ENCODE assay signal across 15 cellular contexts in the genomic region with DNA sequence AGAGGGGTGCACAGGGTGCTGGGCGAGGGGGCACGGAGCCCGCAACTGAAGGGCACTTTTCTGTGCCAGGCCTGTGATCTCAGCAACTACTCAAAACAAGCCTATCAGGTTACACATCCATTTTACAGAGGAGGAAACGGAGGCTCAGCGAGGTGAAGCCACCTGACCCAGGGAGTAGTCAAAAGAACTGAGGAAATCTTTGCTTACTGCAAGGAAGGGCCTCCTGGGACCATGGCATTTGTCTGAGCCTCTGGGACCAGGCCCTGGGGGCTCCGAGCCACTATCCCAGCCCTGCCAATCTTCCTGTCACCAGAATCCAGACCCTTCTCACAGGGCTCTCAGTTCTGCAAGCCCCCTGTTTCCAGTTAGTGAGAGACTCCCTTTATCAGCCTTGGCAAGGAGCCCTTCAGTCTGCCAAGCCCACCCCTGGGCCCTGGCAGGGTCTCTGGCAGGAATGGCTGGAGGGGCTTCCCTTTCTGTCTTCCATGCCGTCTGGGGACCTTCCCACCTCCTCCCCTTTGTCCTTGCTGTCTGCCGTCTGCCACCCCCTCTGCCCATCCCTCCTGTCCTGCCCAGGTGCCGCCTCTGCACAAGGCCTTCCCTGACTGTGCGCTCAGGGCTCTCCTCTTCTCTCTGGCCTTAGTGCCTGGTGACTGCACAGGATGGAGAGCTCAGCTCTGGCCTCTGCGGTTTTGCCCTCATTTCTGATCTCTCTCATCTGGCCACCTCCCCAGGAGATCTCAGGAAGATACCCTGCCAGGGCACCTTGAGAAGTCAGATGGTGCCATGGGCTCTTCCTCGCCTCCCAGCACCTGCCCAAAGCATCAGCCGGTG.
DNase-seq lines count a peak whose midpoint lies in the region; ATAC-seq, FAIRE-seq and TF ChIP-seq lines count a peak whose summit lies in the region.
"Had no signal": no experiment of that assay in that cellular context is flagged by ENCODE, and none has a peak within 500 bp of the region (broad histone marks: within the 10 kb centered on the region; RNA-seq: fewer than 3 reads in every experiment).

No MANE protein-coding gene starts in this region.

- TF ChIP-seq RAD21 in A549 (conservative IDR thresholded peaks at IDR 0.05 in 1 of 2, IDR thresholded peaks at IDR 0.05 in 1 of 2), result no peak

- H3K18ac ChIP-seq in neuronal stem cell (ENCODE audit: low read length), result peak overlapping the region; percentile 54

- ATAC-seq in A549 (peak in 1 of 2 experiments; percentile 21; a peak in 1 of 6 replicates), GM21825 (IDR thresholded peaks at IDR 0.05; ENCODE audit: unreplicated experiment) (no peak)
- ATAC-seq: activated T-cell treated with anti-CD3 and anti-CD28 coated beads, Interleukin-2, amount 50 U/mL, for 72 hours had no signal

- no peak for DNase-seq in A549 (ENCODE audit: low read depth in 1 of 2, low spot score in 1 of 2)
- DNase-seq in HFFc6, result no peak
- no peak for DNase-seq in endodermal cell
- no peak for DNase-seq in neuronal stem cell (ENCODE audit: low spot score)
- DNase-seq in activated effector memory CD4-positive, alpha-beta T cell treated with anti-CD3 and anti-CD28 coated beads, Interleukin-2, amount 50 U/mL, for 16 hours, result no peak
- no peak for DNase-seq in endothelial cell (ENCODE audit: low spot score)
- no peak for DNase-seq in mesenteric fat pad (ENCODE audit: low spot score)
- DNase-seq: activated CD4-positive, alpha-beta memory T cell treated with anti-CD3 and anti-CD28 coated beads, Interleukin-2, amount 10 ng/mL, durations not matched to agents 7 days and 5 days; activated T-cell treated with anti-CD3 and anti-CD28 coated beads, Interleukin-2, amount 50 U/mL, for 72 hours; amygdala; DND-41; stimulated activated CD8-positive, alpha-beta memory T cell treated with anti-CD3 and anti-CD28 coated beads, Interleukin-4, amount 100 ng/mL, for 48 hours had no signal

- H4K91ac ChIP-seq in neuronal stem cell (ENCODE audit: low read depth, low read length, poor library complexity), result no peak overlapping the region

- no peak overlapping the region for H4K8ac ChIP-seq in neuronal stem cell (ENCODE audit: low read depth, low read length)

- 67% methylated on average over 13 of the region's 13 CpGs for WGBS in A549 (ENCODE audit: missing lambda C conversion rate)
- 88 to 96% methylated on average over 7 to 13 of the region's 13 CpGs for WGBS in endodermal cell (ENCODE audit: insufficient coverage in 1 of 2, insufficient read length in 1 of 2), 2 experiments
- no CpG with 5 or more reads among the region's 13 CpGs for WGBS in neuronal stem cell (ENCODE audit: extremely low coverage in 2 of 2, insufficient read length in 2 of 2, insufficient replicate concordance in 1 of 2), 2 donors

- no peak overlapping the region for H2BK12ac ChIP-seq in neuronal stem cell (ENCODE audit: low read length)

- TF ChIP-seq POLR2A in A549 (IDR thresholded peaks at IDR 0.05; ENCODE audit: low read length), result no peak

- peaks cover 20% of the 10 kb centered on the region for H3K4me1 ChIP-seq in A549
- peaks cover 15% of the 10 kb centered on the region for H3K4me1 ChIP-seq in endodermal cell (ENCODE audit: control insufficient read depth, insufficient read depth, low read length)
- peaks cover 0 to 1% of the 10 kb centered on the region in 2 donors for H3K4me1 ChIP-seq in neuronal stem cell (ENCODE audit: control insufficient read depth in 2 of 2, insufficient read depth in 1 of 2, low read depth in 1 of 2, low read length in 2 of 2)

- H3K36me3 ChIP-seq in endodermal cell (ENCODE audit: control insufficient read depth, insufficient read depth, low read length) (no peaks in the 10 kb centered on the region), neuronal stem cell (replicated peaks in 1 of 2; ENCODE audit: control insufficient read depth in 2 of 2, insufficient read depth in 2 of 2, low read length in 2 of 2) (no peaks in the 10 kb centered on the region)

- no peak overlapping the region for H2BK15ac ChIP-seq in neuronal stem cell (ENCODE audit: low read length)

- peak overlapping the region; percentile 22 for H2AK5ac ChIP-seq in neuronal stem cell (ENCODE audit: low read depth, low read length)

- H3K14ac ChIP-seq in neuronal stem cell (ENCODE audit: low read length), result no peak overlapping the region

- no peak overlapping the region for H2BK5ac ChIP-seq in neuronal stem cell (ENCODE audit: low read length)

- POLR2A ChIA-PET in A549 (lab: Yijun Ruan, JAX), result no interaction called here

- H3K27me3 ChIP-seq in endodermal cell (ENCODE audit: control insufficient read depth, insufficient read depth, low read length, poor library complexity, severe bottlenecking) (peaks cover 7% of the 10 kb centered on the region), neuronal stem cell (ENCODE audit: control insufficient read depth in 3 of 3, insufficient read depth in 3 of 3, low read depth in 1 of 3, low read length in 3 of 3) (peaks cover 0 to 66% (median 0%) of the 10 kb centered on the region in 3 experiments)

- H3K4me3 Mint-ChIP-seq in HFFc6 (peak overlapping the region; percentile 77), endodermal cell (no peak overlapping the region), endothelial cell (ENCODE audit: unreplicated experiment) (no peak overlapping the region)
- H3K4me3 Mint-ChIP-seq: activated CD4-positive, alpha-beta memory T cell treated with anti-CD3 and anti-CD28 coated beads, Interleukin-2, amount 10 ng/mL, durations not matched to agents 7 days and 5 days; activated T-cell treated with anti-CD3 and anti-CD28 coated beads, Interleukin-2, amount 50 U/mL, for 72 hours; B cell; dendritic cell treated with granulocyte-macrophage colony-stimulating factor and Interleukin-4, amounts not matched to agents 40 ng/mL and 50 ng/mL, for 4 days had no signal

- no peak overlapping the region for H3K4ac ChIP-seq in neuronal stem cell (ENCODE audit: low read length)

- FAIRE-seq in A549 (lab: Jason Lieb, UNC), result no peak

- no peaks in the 10 kb centered on the region for H3K79me1 ChIP-seq in neuronal stem cell (ENCODE audit: low read depth, low read length)

- CTCF ChIA-PET in A549 (lab: Yijun Ruan, JAX), result interaction anchor here (1.6 kb wide), 1 partner anchor 20 kb away, joined by 5 read pairs; no protein-coding TSS in a partner anchor

- H3K27ac Mint-ChIP-seq in HFFc6, result peak overlapping the region; percentile 92
- peak overlapping the region; percentile 93 for H3K27ac Mint-ChIP-seq in endodermal cell
- no peak overlapping the region for H3K27ac Mint-ChIP-seq in endothelial cell (ENCODE audit: unreplicated experiment)
- H3K27ac Mint-ChIP-seq: activated CD4-positive, alpha-beta memory T cell treated with anti-CD3 and anti-CD28 coated beads, Interleukin-2, amount 10 ng/mL, durations not matched to agents 7 days and 5 days; activated T-cell treated with anti-CD3 and anti-CD28 coated beads, Interleukin-2, amount 50 U/mL, for 72 hours; B cell; dendritic cell treated with granulocyte-macrophage colony-stimulating factor and Interleukin-4, amounts not matched to agents 40 ng/mL and 50 ng/mL, for 4 days had no signal

- no peaks in the 10 kb centered on the region for H3K36me3 Mint-ChIP-seq in HFFc6 (ENCODE audit: low read depth)
- H3K36me3 Mint-ChIP-seq in endodermal cell (ENCODE audit: low read depth), result no peaks in the 10 kb centered on the region
- H3K36me3 Mint-ChIP-seq in endothelial cell (ENCODE audit: low read depth, unreplicated experiment), result no peaks in the 10 kb centered on the region

- H3K27me3 Mint-ChIP-seq in HFFc6 (ENCODE audit: insufficient read depth), result peaks cover 2% of the 10 kb centered on the region
- peaks cover 6% of the 10 kb centered on the region for H3K27me3 Mint-ChIP-seq in endodermal cell (ENCODE audit: insufficient read depth)
- H3K27me3 Mint-ChIP-seq in endothelial cell (ENCODE audit: unreplicated experiment), result peaks cover 4% of the 10 kb centered on the region

- no peak overlapping the region for H2AFZ ChIP-seq in neuronal stem cell (ENCODE audit: low read length)

- TF ChIP-seq EP300 in A549 (IDR thresholded peaks at IDR 0.05), result no peak

- H3K23ac ChIP-seq in neuronal stem cell (ENCODE audit: low read depth, low read length, poor library complexity), result no peak overlapping the region

- H3K4me2 ChIP-seq in A549, result peak overlapping the region; percentile 65
- no peak overlapping the region for H3K4me2 ChIP-seq in neuronal stem cell (ENCODE audit: insufficient read depth, low read length, poor library complexity, severe bottlenecking)

- H3K9me3 Mint-ChIP-seq in HFFc6, result no peaks in the 10 kb centered on the region
- H3K9me3 Mint-ChIP-seq in endodermal cell, result no peaks in the 10 kb centered on the region
- no peaks in the 10 kb centered on the region for H3K9me3 Mint-ChIP-seq in endothelial cell (ENCODE audit: unreplicated experiment)
- H3K9me3 Mint-ChIP-seq: activated CD4-positive, alpha-beta memory T cell treated with anti-CD3 and anti-CD28 coated beads, Interleukin-2, amount 10 ng/mL, durations not matched to agents 7 days and 5 days; activated T-cell treated with anti-CD3 and anti-CD28 coated beads, Interleukin-2, amount 50 U/mL, for 72 hours; dendritic cell treated with granulocyte-macrophage colony-stimulating factor and Interleukin-4, amounts not matched to agents 40 ng/mL and 50 ng/mL, for 4 days had no signal

- peak overlapping the region; percentile 65 to 78 for H3K27ac ChIP-seq in A549
- H3K27ac ChIP-seq in endodermal cell (ENCODE audit: low read depth, low read length), result no peak overlapping the region
- no peak overlapping the region for H3K27ac ChIP-seq in neuronal stem cell (replicated peaks; ENCODE audit: low read length)

- H3K4me3 ChIP-seq in A549 (no peak overlapping the region), endodermal cell (ENCODE audit: low read length) (no peak overlapping the region), neuronal stem cell (ENCODE audit: low read length in 2 of 2) (no peak overlapping the region)

- TF ChIP-seq CTCF in A549 (IDR thresholded peaks at IDR 0.05) (no peak), HFFc6 (IDR thresholded peaks at IDR 0.05) (no peak), endodermal cell (conservative IDR thresholded peaks at IDR 0.05) (no peak), endothelial cell (IDR thresholded peaks at IDR 0.05; ENCODE audit: unreplicated experiment) (no peak)

- H3K9me3 ChIP-seq in A549 (no peaks in the 10 kb centered on the region), endodermal cell (ENCODE audit: control insufficient read depth, low read length) (no peaks in the 10 kb centered on the region), neuronal stem cell (replicated peaks in 1 of 2; ENCODE audit: control insufficient read depth in 2 of 2, insufficient read depth in 1 of 2, low read depth in 1 of 2, low read length in 2 of 2) (peaks cover 0 to under 1% of the 10 kb centered on the region in 2 donors)

- no peak overlapping the region for H2BK120ac ChIP-seq in neuronal stem cell (ENCODE audit: low read depth, low read length)

- H3K4me1 Mint-ChIP-seq in HFFc6 (ENCODE audit: low read depth) (peaks cover 37% of the 10 kb centered on the region), endodermal cell (peaks cover 40% of the 10 kb centered on the region), endothelial cell (ENCODE audit: unreplicated experiment) (peaks cover 16% of the 10 kb centered on the region)
- H3K4me1 Mint-ChIP-seq: activated CD4-positive, alpha-beta memory T cell treated with anti-CD3 and anti-CD28 coated beads, Interleukin-2, amount 10 ng/mL, durations not matched to agents 7 days and 5 days; B cell had no signal

- no peak overlapping the region for H3K9ac ChIP-seq in endodermal cell (ENCODE audit: extremely low read depth, low read length, poor library complexity, severe bottlenecking)
- H3K9ac ChIP-seq in neuronal stem cell (ENCODE audit: low read depth, low read length, poor library complexity), result no peak overlapping the region

Comparison
In these comparisons a context has a peak if more than half of its experiments do, and no peak if none do; other contexts are left out.
1. H3K27ac ChIP-seq: peak in A549 (2 of 2); none in endodermal cell (single experiment) and neuronal stem cell (single experiment).